Comparison of ENCODE assay signal across 28 cellular contexts in the genomic region with DNA sequence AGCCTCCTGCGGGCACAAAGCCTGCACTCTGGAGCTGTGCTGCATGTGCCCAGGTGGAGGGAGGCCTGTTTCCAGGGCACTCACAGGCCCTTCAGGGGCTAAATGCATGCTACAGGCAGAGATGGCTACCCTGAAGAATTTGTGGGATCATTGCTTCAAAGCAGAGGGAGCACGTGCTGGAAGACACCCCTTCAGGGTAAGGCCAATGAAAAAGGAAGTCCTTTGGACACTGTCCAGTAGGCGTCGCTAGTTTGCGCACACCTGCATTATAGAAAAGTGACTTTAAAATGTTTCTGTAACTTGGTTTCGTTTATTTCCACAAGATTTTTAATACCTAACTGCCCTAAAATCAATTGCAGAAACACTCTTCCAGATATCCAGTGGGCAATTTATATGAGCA.
DNase-seq lines count a peak whose midpoint lies in the region; ATAC-seq and TF ChIP-seq lines count a peak whose summit lies in the region.
"Had no signal": no experiment of that assay in that cellular context is flagged by ENCODE, and none has a peak within 500 bp of the region (broad histone marks: within the 10 kb centered on the region; RNA-seq: fewer than 3 reads in every experiment).

No MANE protein-coding gene starts in this region.

- no peaks in the 10 kb centered on the region for H3K79me1 ChIP-seq in neuronal stem cell (ENCODE audit: low read depth, low read length)

- H3K9me3 ChIP-seq in Panc1 (ENCODE audit: control insufficient read depth, insufficient read depth, low read depth, low read length) (no peaks in the 10 kb centered on the region), neuronal stem cell (replicated peaks in 1 of 2; ENCODE audit: control insufficient read depth in 2 of 2, insufficient read depth in 1 of 2, low read depth in 1 of 2, low read length in 2 of 2) (no peaks in the 10 kb centered on the region)
- H3K9me3 ChIP-seq: left lung, suprapubic skin had no signal

- peak; percentile 45 for TF ChIP-seq CTCF in Panc1 (IDR thresholded peaks at IDR 0.05)

- no peak overlapping the region for H2AFZ ChIP-seq in neuronal stem cell (ENCODE audit: low read length)

- no peak overlapping the region for H4K91ac ChIP-seq in neuronal stem cell (ENCODE audit: low read depth, low read length, poor library complexity)

- peak overlapping the region; percentile 18 for H2BK15ac ChIP-seq in neuronal stem cell (ENCODE audit: low read length)

- no peak overlapping the region for H2BK12ac ChIP-seq in neuronal stem cell (ENCODE audit: low read length)

- peak overlapping the region; percentile 58 for H3K18ac ChIP-seq in neuronal stem cell (ENCODE audit: low read length)

- H3K4me2 ChIP-seq in neuronal stem cell (ENCODE audit: insufficient read depth, low read length, poor library complexity, severe bottlenecking): no peak overlapping the region
- H3K4me2 ChIP-seq: BLaER1 had no signal

- peaks cover 18% of the 10 kb centered on the region for H3K27me3 ChIP-seq in Panc1 (ENCODE audit: control insufficient read depth, insufficient read depth, low read length)
- no peaks in the 10 kb centered on the region for H3K27me3 ChIP-seq in neuronal stem cell (ENCODE audit: control insufficient read depth in 3 of 3, insufficient read depth in 3 of 3, low read depth in 1 of 3, low read length in 3 of 3)
- H3K27me3 ChIP-seq: BLaER1, left lung, suprapubic skin had no signal

- H3K36me3 Mint-ChIP-seq in activated CD8-positive, alpha-beta memory T cell treated with anti-CD3 and anti-CD28 coated beads, Interleukin-2, amount 10 ng/mL, durations not matched to agents 7 days and 5 days: no peaks in the 10 kb centered on the region
- H3K36me3 Mint-ChIP-seq: activated naive CD4-positive, alpha-beta T cell treated with anti-CD3 and anti-CD28 coated beads, Interleukin-2, amount 50 U/mL, for 24 hours; immature natural killer cell; naive thymus-derived CD4-positive, alpha-beta T cell; stimulated activated memory B cell treated with anti-CD40 and anti-IgM and Interleukin-4, amounts not matched to agents 10 μg/mL and 1 μg/mL and 100 μg/mL, for 72 hours had no signal

- in situ Hi-C loops in Panc1 (cut with HindIII; ENCODE audit: low pct_unique_long_range_greater_than_20kb, low sequenced_read_pairs): no loop called here

- no peak overlapping the region for H3K4me3 ChIP-seq in Panc1 (ENCODE audit: low read depth in 2 of 2, low read length in 2 of 2)
- H3K4me3 ChIP-seq in neuronal stem cell (ENCODE audit: low read length in 2 of 2): no peak overlapping the region
- H3K4me3 ChIP-seq: BLaER1, coronary artery, left lung, suprapubic skin had no signal

- CTCF ChIA-PET in Panc1 (lab: Charles Lee): interaction anchor here (0.7 kb wide), 1 partner anchor 69 kb away, joined by 3 read pairs; no protein-coding TSS in a partner anchor
- CTCF ChIA-PET in activated CD8-positive, alpha-beta memory T cell treated with anti-CD3 and anti-CD28 coated beads, Interleukin-2, amount 10 ng/mL, durations not matched to agents 7 days and 5 days (lab: Charles Lee): no interaction called here

- no CpG with 5 or more reads among the region's 6 CpGs for WGBS in neuronal stem cell (ENCODE audit: extremely low coverage in 2 of 2, insufficient read length in 2 of 2, insufficient replicate concordance in 1 of 2), 2 donors

- H4K8ac ChIP-seq in neuronal stem cell (ENCODE audit: low read depth, low read length): no peak overlapping the region

- intact Hi-C loops in Panc1 (cut with micrococcal nuclease; ENCODE audit: unreplicated experiment): no loop called here

- DNase-seq in NCI-H748 (lab: John Stamatoyannopoulos, UW; ENCODE audit: unreplicated experiment): peak; percentile 18
- no peak for DNase-seq in NCI-H748 treated with DMSO at 0.1 percent for 48 hours (lab: John Stamatoyannopoulos, UW)
- peak; percentile 6 for DNase-seq in LoVo (ENCODE audit: low spot score)
- no peak for DNase-seq in Panc1 (ENCODE audit: low read depth, low spot score)
- no peak for DNase-seq in neuronal stem cell (ENCODE audit: low spot score)
- no peak for DNase-seq in activated CD8-positive, alpha-beta memory T cell treated with anti-CD3 and anti-CD28 coated beads, Interleukin-2, amount 10 ng/mL, durations not matched to agents 7 days and 5 days
- no peak for DNase-seq in HuH-7 (ENCODE audit: low spot score)
- DNase-seq: activated B cell treated with CpG ODN at 0.5 μM for 24 hours; activated CD4-positive, alpha-beta T cell treated with anti-CD3 and anti-CD28 coated beads, Interleukin-2, amount 50 U/mL, for 4 hours; activated CD8-positive, alpha-beta memory T cell treated with anti-CD3 and anti-CD28 coated beads, Interleukin-2, amount 50 U/mL, for 48 hours; effector memory CD8-positive, alpha-beta T cell; hippocampal formation; immature natural killer cell; Kasumi-1; naive thymus-derived CD4-positive, alpha-beta T cell; NCI-H146; NCI-H2171; NCI-H510A treated with DMSO at 0.1 percent for 48 hours; retina had no signal

- H3K27ac ChIP-seq in Panc1 (ENCODE audit: low read length) (no peak overlapping the region), neuronal stem cell (replicated peaks; ENCODE audit: low read length) (no peak overlapping the region)
- H3K27ac ChIP-seq: BLaER1, coronary artery, left lung, suprapubic skin had no signal

- H3K36me3 ChIP-seq in Panc1 (ENCODE audit: control insufficient read depth, insufficient read depth, low read length) (no peaks in the 10 kb centered on the region), neuronal stem cell (replicated peaks in 1 of 2; ENCODE audit: control insufficient read depth in 2 of 2, insufficient read depth in 2 of 2, low read length in 2 of 2) (no peaks in the 10 kb centered on the region)
- H3K36me3 ChIP-seq: BLaER1, left lung, suprapubic skin had no signal

- H2BK120ac ChIP-seq in neuronal stem cell (ENCODE audit: low read depth, low read length): no peak overlapping the region

- POLR2A ChIA-PET in Panc1 (lab: Charles Lee): no interaction called here

- no peak overlapping the region for H3K4ac ChIP-seq in neuronal stem cell (ENCODE audit: low read length)

- no peak overlapping the region for H2BK5ac ChIP-seq in neuronal stem cell (ENCODE audit: low read length)

- no peak overlapping the region for H3K9ac ChIP-seq in neuronal stem cell (ENCODE audit: low read depth, low read length, poor library complexity)
- H3K9ac ChIP-seq: BLaER1 had no signal

- BruUV-seq in Panc1 (replicated peaks; lab: Mats Ljungman, UMichigan): no TSS peak

- no peak overlapping the region for H3K23ac ChIP-seq in neuronal stem cell (ENCODE audit: low read depth, low read length, poor library complexity)

- no peaks in the 10 kb centered on the region for H3K9me3 Mint-ChIP-seq in activated CD8-positive, alpha-beta memory T cell treated with anti-CD3 and anti-CD28 coated beads, Interleukin-2, amount 10 ng/mL, durations not matched to agents 7 days and 5 days (ENCODE audit: low read depth)
- H3K9me3 Mint-ChIP-seq: activated B cell treated with CpG ODN at 0.5 μM for 24 hours; activated naive CD4-positive, alpha-beta T cell treated with anti-CD3 and anti-CD28 coated beads, Interleukin-2, amount 50 U/mL, for 24 hours; activated T-helper 17 cell treated with anti-CD3 and anti-CD28 coated beads, Interleukin-2, amount 50 U/mL, for 72 hours; effector memory CD8-positive, alpha-beta T cell; immature natural killer cell had no signal

- H3K4me1 Mint-ChIP-seq in activated CD8-positive, alpha-beta memory T cell treated with anti-CD3 and anti-CD28 coated beads, Interleukin-2, amount 10 ng/mL, durations not matched to agents 7 days and 5 days: no peaks in the 10 kb centered on the region
- H3K4me1 Mint-ChIP-seq: activated B cell treated with CpG ODN at 0.5 μM for 24 hours; activated naive CD4-positive, alpha-beta T cell treated with anti-CD3 and anti-CD28 coated beads, Interleukin-2, amount 50 U/mL, for 24 hours; activated T-helper 17 cell treated with anti-CD3 and anti-CD28 coated beads, Interleukin-2, amount 50 U/mL, for 72 hours; naive thymus-derived CD4-positive, alpha-beta T cell; stimulated activated memory B cell treated with anti-CD40 and anti-IgM and Interleukin-4, amounts not matched to agents 10 μg/mL and 1 μg/mL and 100 μg/mL, for 72 hours had no signal

- H3K27ac Mint-ChIP-seq in activated CD8-positive, alpha-beta memory T cell treated with anti-CD3 and anti-CD28 coated beads, Interleukin-2, amount 10 ng/mL, durations not matched to agents 7 days and 5 days: no peak overlapping the region
- H3K27ac Mint-ChIP-seq: activated B cell treated with CpG ODN at 0.5 μM for 24 hours; activated naive CD4-positive, alpha-beta T cell treated with anti-CD3 and anti-CD28 coated beads, Interleukin-2, amount 50 U/mL, for 24 hours; activated T-helper 17 cell treated with anti-CD3 and anti-CD28 coated beads, Interleukin-2, amount 50 U/mL, for 72 hours; effector memory CD8-positive, alpha-beta T cell; immature natural killer cell; naive thymus-derived CD4-positive, alpha-beta T cell; stimulated activated memory B cell treated with anti-CD40 and anti-IgM and Interleukin-4, amounts not matched to agents 10 μg/mL and 1 μg/mL and 100 μg/mL, for 72 hours had no signal

- ATAC-seq in Panc1: 0 out of 2 replicates have a peak, but pooled peaks have one; percentile 41
- ATAC-seq in activated CD8-positive, alpha-beta memory T cell treated with anti-CD3 and anti-CD28 coated beads, Interleukin-2, amount 10 ng/mL, durations not matched to agents 7 days and 5 days: no peak
- no peak for ATAC-seq in HG03280 (IDR thresholded peaks at IDR 0.05; ENCODE audit: unreplicated experiment)
- ATAC-seq: activated T-helper 17 cell treated with anti-CD3 and anti-CD28 coated beads, Interleukin-2, amount 50 U/mL, for 72 hours; effector memory CD8-positive, alpha-beta T cell; esophagus mucosa; left lung; naive thymus-derived CD4-positive, alpha-beta T cell; stimulated activated memory B cell treated with anti-CD40 and anti-IgM and Interleukin-4, amounts not matched to agents 10 μg/mL and 1 μg/mL and 100 μg/mL, for 72 hours had no signal

- H3K4me3 Mint-ChIP-seq in activated CD8-positive, alpha-beta memory T cell treated with anti-CD3 and anti-CD28 coated beads, Interleukin-2, amount 10 ng/mL, durations not matched to agents 7 days and 5 days: no peak overlapping the region
- H3K4me3 Mint-ChIP-seq: activated B cell treated with CpG ODN at 0.5 μM for 24 hours; activated naive CD4-positive, alpha-beta T cell treated with anti-CD3 and anti-CD28 coated beads, Interleukin-2, amount 50 U/mL, for 24 hours; activated T-helper 17 cell treated with anti-CD3 and anti-CD28 coated beads, Interleukin-2, amount 50 U/mL, for 72 hours; effector memory CD8-positive, alpha-beta T cell; immature natural killer cell; naive thymus-derived CD4-positive, alpha-beta T cell; stimulated activated memory B cell treated with anti-CD40 and anti-IgM and Interleukin-4, amounts not matched to agents 10 μg/mL and 1 μg/mL and 100 μg/mL, for 72 hours had no signal

- no peak overlapping the region for H3K14ac ChIP-seq in neuronal stem cell (ENCODE audit: low read length)

- no peaks in the 10 kb centered on the region for H3K4me1 ChIP-seq in Panc1 (ENCODE audit: control insufficient read depth, insufficient read depth, low read length)
- no peaks in the 10 kb centered on the region for H3K4me1 ChIP-seq in neuronal stem cell (ENCODE audit: control insufficient read depth in 2 of 2, insufficient read depth in 1 of 2, low read depth in 1 of 2, low read length in 2 of 2)
- H3K4me1 ChIP-seq: left lung, suprapubic skin had no signal

- no peak overlapping the region for H2AK5ac ChIP-seq in neuronal stem cell (ENCODE audit: low read depth, low read length)

- H3K27me3 Mint-ChIP-seq in activated CD8-positive, alpha-beta memory T cell treated with anti-CD3 and anti-CD28 coated beads, Interleukin-2, amount 10 ng/mL, durations not matched to agents 7 days and 5 days: no peaks in the 10 kb centered on the region
- H3K27me3 Mint-ChIP-seq: activated B cell treated with CpG ODN at 0.5 μM for 24 hours; stimulated activated memory B cell treated with anti-CD40 and anti-IgM and Interleukin-4, amounts not matched to agents 10 μg/mL and 1 μg/mL and 100 μg/mL, for 72 hours had no signal

Comparison
In these comparisons a context has a peak if more than half of its experiments do, and no peak if none do; other contexts are left out.
1. DNase-seq: peak in NCI-H748 (single experiment) and LoVo (single experiment); none in NCI-H748 treated with DMSO at 0.1 percent for 48 hours (single experiment), Panc1 (single experiment), neuronal stem cell (single experiment), activated CD8-positive, alpha-beta memory T cell treated with anti-CD3 and anti-CD28 coated beads, Interleukin-2, amount 10 ng/mL, durations not matched to agents 7 days and 5 days (single experiment) and HuH-7 (single experiment).